Comparison of ENCODE assay signal across 8 cellular contexts in the genomic region with DNA sequence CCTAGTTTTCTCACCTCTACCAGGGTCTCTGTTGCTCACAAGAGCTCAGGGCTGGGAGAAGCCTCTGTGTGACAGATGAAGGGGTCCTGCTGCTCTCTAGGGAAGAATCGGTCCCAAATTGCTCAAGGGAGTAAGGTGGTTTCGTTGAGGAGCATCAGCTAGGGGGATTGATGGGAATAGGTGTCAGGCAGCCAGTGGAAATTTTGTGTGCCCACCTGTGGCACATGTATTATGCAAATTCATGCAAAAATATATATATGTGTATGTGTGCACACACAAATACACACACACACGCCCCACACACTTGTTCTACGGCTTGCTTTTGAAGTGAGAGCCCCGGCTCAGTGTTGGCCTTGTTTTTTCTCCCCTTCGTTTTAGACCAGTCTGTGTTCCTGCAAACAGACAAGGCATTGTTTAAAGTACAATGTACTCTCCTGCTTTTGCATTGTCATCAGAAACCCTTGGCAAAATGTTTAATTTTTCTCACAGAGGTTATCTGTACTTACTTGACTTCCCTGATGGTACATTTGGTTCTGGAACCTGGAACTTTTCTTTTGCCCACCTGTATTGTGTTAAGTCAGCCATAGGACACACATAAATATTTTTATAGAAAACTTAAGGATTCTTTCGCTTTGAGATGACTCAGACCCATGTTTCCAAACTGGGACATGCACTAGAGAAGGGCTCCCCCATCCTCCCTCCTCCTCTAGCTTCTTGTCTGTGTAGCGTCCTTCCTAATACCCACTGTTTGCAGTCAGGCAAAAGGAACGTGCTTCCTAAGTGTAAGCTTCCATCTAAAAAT. TPM values are rescaled to one million over a fixed set of nuclear protein-coding genes. Genes with fewer than 3 reads are reported as not detected.
DNase-seq lines count a peak whose midpoint lies in the region; ATAC-seq and TF ChIP-seq lines count a peak whose summit lies in the region.

No MANE protein-coding gene starts in this region.

- ATAC-seq in memory B cell (ENCODE audit: low read depth), result no peak
- no peak for ATAC-seq in naive thymus-derived CD4-positive, alpha-beta T cell
- no peak for ATAC-seq in activated CD8-positive, alpha-beta memory T cell treated with anti-CD3 and anti-CD28 coated beads, Interleukin-2, amount 10 ng/mL, durations not matched to agents 7 days and 5 days

- peaks cover 57% of the 10 kb centered on the region for H3K4me1 Mint-ChIP-seq in memory B cell
- H3K4me1 Mint-ChIP-seq in naive thymus-derived CD4-positive, alpha-beta T cell, result peaks cover 19 to 80% (median 73%) of the 10 kb centered on the region in 7 donors
- peaks cover 47% of the 10 kb centered on the region for H3K4me1 Mint-ChIP-seq in activated CD8-positive, alpha-beta memory T cell treated with anti-CD3 and anti-CD28 coated beads, Interleukin-2, amount 10 ng/mL, durations not matched to agents 7 days and 5 days

- intact Hi-C loops in colonic mucosa (cut with DNase I) (no loop called here), tibial artery (cut with DNase I; ENCODE audit: low total_unique reads) (no loop called here)
- intact Hi-C loops in naive thymus-derived CD4-positive, alpha-beta T cell (cut with micrococcal nuclease), result loop anchor here in 1 of 2 donors (2.0 kb wide), 1 partner anchor 23 kb away; no protein-coding TSS in a partner anchor

- H3K27me3 Mint-ChIP-seq in memory B cell, result no peaks in the 10 kb centered on the region
- peaks cover 0 to 2% (median 0%) of the 10 kb centered on the region in 5 donors for H3K27me3 Mint-ChIP-seq in naive thymus-derived CD4-positive, alpha-beta T cell
- no peaks in the 10 kb centered on the region for H3K27me3 Mint-ChIP-seq in activated CD8-positive, alpha-beta memory T cell treated with anti-CD3 and anti-CD28 coated beads, Interleukin-2, amount 10 ng/mL, durations not matched to agents 7 days and 5 days

- no peak for TF ChIP-seq CTCF in NB4 (IDR thresholded peaks at IDR 0.05; ENCODE audit: low read depth, low read length)
- no peak for TF ChIP-seq CTCF in colonic mucosa (IDR thresholded peaks at IDR 0.05)
- no peak for TF ChIP-seq CTCF in tibial artery (IDR thresholded peaks at IDR 0.05)
- no peak for TF ChIP-seq CTCF in GM13977 (IDR thresholded peaks at IDR 0.05; ENCODE audit: extremely low read depth, insufficient read depth, missing control alignments)

- H3K36me3 ChIP-seq in colonic mucosa (no peaks in the 10 kb centered on the region), tibial artery (no peaks in the 10 kb centered on the region)
- no peaks in the 10 kb centered on the region for H3K36me3 ChIP-seq in naive thymus-derived CD4-positive, alpha-beta T cell (ENCODE audit: control insufficient read depth in 2 of 3, insufficient read depth in 3 of 3, low read length in 3 of 3)

- CTCF ChIA-PET in naive thymus-derived CD4-positive, alpha-beta T cell (lab: Charles Lee), result interaction anchor here (1.1 kb wide), 1 partner anchor 488 kb away, joined by 3 read pairs; no protein-coding TSS in a partner anchor
- CTCF ChIA-PET in activated CD8-positive, alpha-beta memory T cell treated with anti-CD3 and anti-CD28 coated beads, Interleukin-2, amount 10 ng/mL, durations not matched to agents 7 days and 5 days (lab: Charles Lee), result interaction anchor here (1.0 kb wide), 1 partner anchor 15 kb away, joined by 3 read pairs; no protein-coding TSS in a partner anchor

- H3K4me3 ChIP-seq in NB4 (ENCODE audit: low read depth, low read length) (no peak overlapping the region), colonic mucosa (no peak overlapping the region), tibial artery (no peak overlapping the region)
- H3K4me3 ChIP-seq in naive thymus-derived CD4-positive, alpha-beta T cell (ENCODE audit: low read length), result no peak overlapping the region

- peak; percentile 49 for DNase-seq in NB4 (ENCODE audit: low read depth)
- no peak for DNase-seq in colonic mucosa
- no peak for DNase-seq in memory B cell (ENCODE audit: low spot score in 2 of 2)
- no peak for DNase-seq in tibial artery
- no peak for DNase-seq in GM13977 (ENCODE audit: low spot score)
- DNase-seq in SKM-1 treated with dmso at 0.1 percent for 144 hours (lab: John Stamatoyannopoulos, UW; ENCODE audit: unreplicated experiment), result no peak
- no peak for DNase-seq in naive thymus-derived CD4-positive, alpha-beta T cell
- DNase-seq in activated CD8-positive, alpha-beta memory T cell treated with anti-CD3 and anti-CD28 coated beads, Interleukin-2, amount 10 ng/mL, durations not matched to agents 7 days and 5 days, result no peak

- TF ChIP-seq POLR2A in NB4 (IDR thresholded peaks at IDR 0.05; ENCODE audit: extremely low read depth, insufficient read length), result no peak

- H3K4me1 ChIP-seq in colonic mucosa (peaks cover 17% of the 10 kb centered on the region), tibial artery (peaks cover 0 to 98% (median 91%) of the 10 kb centered on the region in 4 donors)
- peaks cover 15 to 23% of the 10 kb centered on the region in 2 donors for H3K4me1 ChIP-seq in naive thymus-derived CD4-positive, alpha-beta T cell (ENCODE audit: control insufficient read depth in 2 of 2, insufficient read depth in 2 of 2, low read length in 2 of 2)

- no peaks in the 10 kb centered on the region for H3K9me3 Mint-ChIP-seq in memory B cell
- no peaks in the 10 kb centered on the region for H3K9me3 Mint-ChIP-seq in naive thymus-derived CD4-positive, alpha-beta T cell
- H3K9me3 Mint-ChIP-seq in activated CD8-positive, alpha-beta memory T cell treated with anti-CD3 and anti-CD28 coated beads, Interleukin-2, amount 10 ng/mL, durations not matched to agents 7 days and 5 days (ENCODE audit: low read depth), result no peaks in the 10 kb centered on the region

- H3K9me3 ChIP-seq in colonic mucosa (no peaks in the 10 kb centered on the region), tibial artery (no peaks in the 10 kb centered on the region)
- no peaks in the 10 kb centered on the region for H3K9me3 ChIP-seq in naive thymus-derived CD4-positive, alpha-beta T cell (ENCODE audit: control insufficient read depth in 2 of 3, low read length in 3 of 3)

- H3K27me3 ChIP-seq in colonic mucosa (no peaks in the 10 kb centered on the region), tibial artery (no peaks in the 10 kb centered on the region)
- no peaks in the 10 kb centered on the region for H3K27me3 ChIP-seq in naive thymus-derived CD4-positive, alpha-beta T cell (ENCODE audit: control insufficient read depth in 2 of 2, insufficient read depth in 2 of 2, low read length in 2 of 2)

- POLR2A ChIA-PET in naive thymus-derived CD4-positive, alpha-beta T cell (lab: Charles Lee), result interaction anchor here (1.4 kb wide), 1 partner anchor 12 kb away, joined by 5 read pairs; no protein-coding TSS in a partner anchor

- peak overlapping the region; percentile 83 for H3K27ac Mint-ChIP-seq in memory B cell
- peak overlapping the region in 3 of 9 donors; percentile 9 to 66 (median 16) for H3K27ac Mint-ChIP-seq in naive thymus-derived CD4-positive, alpha-beta T cell
- no peak overlapping the region for H3K27ac Mint-ChIP-seq in activated CD8-positive, alpha-beta memory T cell treated with anti-CD3 and anti-CD28 coated beads, Interleukin-2, amount 10 ng/mL, durations not matched to agents 7 days and 5 days

- no peaks in the 10 kb centered on the region for H3K36me3 Mint-ChIP-seq in memory B cell
- H3K36me3 Mint-ChIP-seq in naive thymus-derived CD4-positive, alpha-beta T cell, result peaks cover 0 to 3% (median 0%) of the 10 kb centered on the region in 5 donors
- H3K36me3 Mint-ChIP-seq in activated CD8-positive, alpha-beta memory T cell treated with anti-CD3 and anti-CD28 coated beads, Interleukin-2, amount 10 ng/mL, durations not matched to agents 7 days and 5 days, result peaks cover 1% of the 10 kb centered on the region

- H3K27ac ChIP-seq in colonic mucosa, result peak overlapping the region; percentile 23
- H3K27ac ChIP-seq in tibial artery, result peak overlapping the region; percentile 69 to 83
- H3K27ac ChIP-seq in naive thymus-derived CD4-positive, alpha-beta T cell (ENCODE audit: low read depth, low read length), result no peak overlapping the region

- peak overlapping the region in 1 of 2 donors; percentile 48 for H3K9ac ChIP-seq in colonic mucosa (ENCODE audit: low read depth in 2 of 2, low read length in 2 of 2)

- H3K4me3 Mint-ChIP-seq in memory B cell, result peak overlapping the region; percentile 12
- H3K4me3 Mint-ChIP-seq in naive thymus-derived CD4-positive, alpha-beta T cell, result peak overlapping the region in 1 of 10 donors; percentile 52
- no peak overlapping the region for H3K4me3 Mint-ChIP-seq in activated CD8-positive, alpha-beta memory T cell treated with anti-CD3 and anti-CD28 coated beads, Interleukin-2, amount 10 ng/mL, durations not matched to agents 7 days and 5 days

- in situ Hi-C loops in GM13977 (cut with MboI; ENCODE audit: low pct_unique_long_range_greater_than_20kb, low sequenced_read_pairs, unreplicated experiment), result no loop called here

RNA-seq across cellular contexts. Expression of a gene that starts 26.7 kb away (rescaled TPM):
- 10 to 100 TPM; 33.4 to 61.7 TPM for total RNA-seq in colonic mucosa
- 10 to 100 TPM; 11.6 to 39.5 (median 21.7) TPM for total RNA-seq in naive thymus-derived CD4-positive, alpha-beta T cell
- polyA plus RNA-seq in naive thymus-derived CD4-positive, alpha-beta T cell, result 10 to 100 TPM; 17.8 to 19.9 TPM
- 10 to 100 TPM; 13.4 to 14.7 TPM for total RNA-seq in activated CD8-positive, alpha-beta memory T cell treated with anti-CD3 and anti-CD28 coated beads, Interleukin-2, amount 10 ng/mL, durations not matched to agents 7 days and 5 days
